8 cellular contexts compared by ENCODE assay signal in genomic region chr17:48624544-48625501, GRCh38. TPM values are rescaled to one million over a fixed set of nuclear protein-coding genes. Genes with fewer than 3 reads are reported as not detected.
DNase-seq lines count a peak whose midpoint lies in the region; ATAC-seq and TF ChIP-seq lines count a peak whose summit lies in the region.

No MANE protein-coding gene starts in this region.

- H3K9ac ChIP-seq in trophoblast cell (ENCODE audit: low read length) = no peak overlapping the region

- intact Hi-C loops in esophagus squamous epithelium (cut with DNase I) = no loop called here

- H2BK120ac ChIP-seq in trophoblast cell (ENCODE audit: insufficient read depth, low read length, poor library complexity) = no peak overlapping the region

- H3K18ac ChIP-seq in trophoblast cell (ENCODE audit: low read length) = no peak overlapping the region

- no peak overlapping the region for H4K8ac ChIP-seq in trophoblast cell (ENCODE audit: low read depth, low read length)

- H3K79me1 ChIP-seq in trophoblast cell (ENCODE audit: low read length) = no peaks in the 10 kb centered on the region

- TF ChIP-seq CTCF in esophagus squamous epithelium (IDR thresholded peaks at IDR 0.05) = no peak

- H3K4ac ChIP-seq in trophoblast cell (ENCODE audit: low read depth, low read length) = no peak overlapping the region

- DNase-seq in NCI-H146 (lab: John Stamatoyannopoulos, UW) (peak; percentile 33), NCI-H146 treated with DMSO at 0.1 percent for 48 hours (lab: John Stamatoyannopoulos, UW; ENCODE audit: unreplicated experiment) (no peak), SHP77 (lab: John Stamatoyannopoulos, UW) (peak; percentile 45 to 53), esophagus squamous epithelium (lab: John Stamatoyannopoulos, UW) (no peak), trophoblast cell (no peak), MV-4-11 (lab: John Stamatoyannopoulos, UW) (no peak), HCEC 1CT (no peak)

- H3K36me3 ChIP-seq in esophagus squamous epithelium = no peaks in the 10 kb centered on the region
- no peaks in the 10 kb centered on the region for H3K36me3 ChIP-seq in trophoblast cell (ENCODE audit: control insufficient read depth in 1 of 2, insufficient read depth in 2 of 2, low read length in 2 of 2)

- H3K4me1 ChIP-seq in esophagus squamous epithelium = peaks cover 22 to 26% (median 23%) of the 10 kb centered on the region in 3 donors
- H3K4me1 ChIP-seq in trophoblast cell (ENCODE audit: control insufficient read depth in 1 of 2, insufficient read depth in 2 of 2, low read length in 2 of 2) = peaks cover 8 to 18% of the 10 kb centered on the region in 2 experiments

- no peak overlapping the region for H3K27ac ChIP-seq in esophagus squamous epithelium
- H3K27ac ChIP-seq in trophoblast cell (ENCODE audit: low read depth, low read length) = no peak overlapping the region

- no peak overlapping the region for H2AK5ac ChIP-seq in trophoblast cell (ENCODE audit: low read length)

- WGBS in esophagus squamous epithelium, 2 donors = 3 to 8% methylated on average over 6 to 15 of the region's 67 CpGs
- no CpG with 5 or more reads among the region's 67 CpGs for WGBS in trophoblast cell (ENCODE audit: extremely low coverage, insufficient coverage, insufficient read length)

- H4K91ac ChIP-seq in trophoblast cell (ENCODE audit: low read depth, low read length) = no peak overlapping the region

- no peak overlapping the region for H2BK5ac ChIP-seq in trophoblast cell (ENCODE audit: low read depth, low read length, poor library complexity)

- H3K4me3 ChIP-seq in esophagus squamous epithelium (peak overlapping the region in 3 of 4 donors; percentile 3 to 61 (median 35)), trophoblast cell (ENCODE audit: low read depth, low read length) (peak overlapping the region; percentile 21)

- peak overlapping the region; percentile 83 for H3K4me2 ChIP-seq in trophoblast cell (ENCODE audit: low read length)

- no peak overlapping the region for H3K23ac ChIP-seq in trophoblast cell (ENCODE audit: low read length)

- ATAC-seq in GM21447 (IDR thresholded peaks at IDR 0.05; ENCODE audit: unreplicated experiment) = no peak

- no peaks in the 10 kb centered on the region for H3K79me2 ChIP-seq in trophoblast cell (ENCODE audit: control insufficient read depth, insufficient read depth, low read length, poor library complexity)

- no peak overlapping the region for H2BK12ac ChIP-seq in trophoblast cell (ENCODE audit: low read length)

- H3K9me3 ChIP-seq in esophagus squamous epithelium (no peaks in the 10 kb centered on the region), trophoblast cell (ENCODE audit: insufficient read depth, low read depth, low read length) (peaks cover 13% of the 10 kb centered on the region)

- peak overlapping the region; percentile 69 for H2AFZ ChIP-seq in trophoblast cell (ENCODE audit: insufficient read depth, low read length, poor library complexity)

- no peak overlapping the region for H4K12ac ChIP-seq in trophoblast cell (ENCODE audit: low read depth, low read length)

- TF ChIP-seq POLR2A in esophagus squamous epithelium (IDR thresholded peaks at IDR 0.05) = no peak

- H3K14ac ChIP-seq in trophoblast cell (ENCODE audit: low read length) = no peak overlapping the region

- H3K27me3 ChIP-seq in esophagus squamous epithelium (peaks cover 42 to 100% (median 78%) of the 10 kb centered on the region in 4 donors), trophoblast cell (ENCODE audit: insufficient read depth, low read length) (peaks cover 96% of the 10 kb centered on the region)

RNA-seq across cellular contexts. Expression of gene HOXB9, which starts 1.3 kb away (rescaled TPM):
- total RNA-seq in esophagus squamous epithelium = not detected
- polyA plus RNA-seq in trophoblast cell (2013) = 0.99 and 1.1 TPM in 2 replicates

RNA-seq across cellular contexts. Expression of gene HOXB8, which starts 9.7 kb away (rescaled TPM):
- total RNA-seq in esophagus squamous epithelium = not detected
- 2.4 and 2.5 TPM in 2 replicates for polyA plus RNA-seq in trophoblast cell (2013)

RNA-seq across cellular contexts. Expression of gene HOXB7, which starts 14.0 kb away (rescaled TPM):
- total RNA-seq in esophagus squamous epithelium = under 1 TPM in 2 of 4 donors, not detected in 2; 0.38 to 0.64 TPM
- 9.6 and 9.8 TPM in 2 replicates for polyA plus RNA-seq in trophoblast cell (2013)

RNA-seq across cellular contexts. Expression of gene HOXB6, which starts 20.0 kb away (rescaled TPM):
- total RNA-seq in esophagus squamous epithelium = 1 to 10 TPM in 2 of 4 donors, not detected in 2; 1.3 to 3.1 TPM
- 10.6 and 10.9 TPM in 2 replicates for polyA plus RNA-seq in trophoblast cell (2013)

RNA-seq across cellular contexts. Expression of gene HOXB5, which starts 31.2 kb away (rescaled TPM):
- not detected for total RNA-seq in esophagus squamous epithelium
- polyA plus RNA-seq in trophoblast cell (2013) = 3.2 and 3.5 TPM in 2 replicates

Comparison
In these comparisons a context has a peak if more than half of its experiments do, and no peak if none do; other contexts are left out.
1. DNase-seq: peak in NCI-H146 (single experiment) and SHP77 (2 of 2); none in NCI-H146 treated with DMSO at 0.1 percent for 48 hours (single experiment), esophagus squamous epithelium (single experiment), trophoblast cell (0 of 2), MV-4-11 (single experiment) and HCEC 1CT (single experiment).